ENCODE assay signal across 9 cellular contexts in the genomic region with DNA sequence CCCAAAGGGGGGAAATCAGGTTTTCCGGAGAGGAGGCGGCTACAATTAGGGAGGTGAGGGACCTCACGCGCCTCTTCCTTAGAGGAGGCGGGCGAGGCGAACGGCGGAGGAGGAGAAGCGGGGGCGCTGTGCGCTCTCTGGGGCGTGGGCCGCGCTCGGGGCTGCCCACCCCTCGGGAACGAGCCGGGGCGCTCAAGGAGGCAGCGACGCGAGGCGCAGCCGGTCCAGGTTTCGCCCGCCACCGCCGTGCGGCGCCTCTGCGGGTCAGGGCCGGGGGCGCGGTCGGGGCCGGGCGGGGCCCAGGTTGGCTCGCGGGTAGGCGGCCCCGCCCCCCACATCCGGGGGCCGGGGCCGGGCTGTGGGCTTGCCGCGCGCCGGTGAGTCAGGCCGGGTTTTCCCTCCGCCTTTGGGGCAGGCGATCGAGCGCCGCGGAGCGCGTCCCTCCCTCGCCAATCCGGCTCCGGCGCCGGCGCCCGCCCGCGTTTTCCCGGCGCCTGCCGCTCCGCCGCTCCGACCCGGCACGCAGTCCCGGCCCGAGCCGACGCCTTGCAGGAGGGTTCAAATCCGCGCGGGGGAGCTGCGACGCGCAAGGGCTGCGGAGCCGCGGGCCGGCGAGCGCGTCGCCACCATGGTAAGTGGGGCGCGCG.
DNase-seq lines count a peak whose midpoint lies in the region; ATAC-seq, FAIRE-seq and TF ChIP-seq lines count a peak whose summit lies in the region.
"Had no signal": no experiment of that assay in that cellular context is flagged by ENCODE, and none has a peak within 500 bp of the region (broad histone marks: within the 10 kb centered on the region; RNA-seq: fewer than 3 reads in every experiment).

Gene N4BP3, plus strand, starts transcription at position 392 of the 647 bp plus-strand sequence. CDS start 6,052 bp downstream, outside the sequence.

- DNase-seq in DMS153 treated with DMSO at 0.1 percent for 48 hours (lab: John Stamatoyannopoulos, UW; ENCODE audit: unreplicated experiment) (peak; percentile 15), HTR-8/SVneo (ENCODE audit: insufficient read length, low spot score) (peak; percentile 75), astrocyte of the cerebellum (ENCODE audit: low read depth) (no peak), iPS-NIHi7 (ENCODE audit: extremely low spot score) (peak; percentile 95), DMS114 treated with DMSO at 0.1 percent for 48 hours (lab: John Stamatoyannopoulos, UW; ENCODE audit: unreplicated experiment) (no peak)
- peak; percentile 83 for DNase-seq in stimulated activated CD4-positive, alpha-beta T cell treated with anti-CD3 and anti-CD28 coated beads, Interleukin-1b, Interleukin-23, amount 100 ng/mL, for 48 hours

- in situ Hi-C loops in astrocyte of the cerebellum (cut with HindIII; ENCODE audit: low sequenced_read_pairs) = no loop called here

- H3K9me3 Mint-ChIP-seq in T-helper 1 cell treated with Interleukin-12 subunit alpha and Interleukin-12 subunit beta and Interleukin-4 antibody, amounts not matched to agents 30 μg/mL and 1 μg/mL, for 36 hours = no peaks in the 10 kb centered on the region

- H3K4me3 Mint-ChIP-seq in T-helper 1 cell treated with Interleukin-12 subunit alpha and Interleukin-12 subunit beta and Interleukin-4 antibody, amounts not matched to agents 30 μg/mL and 1 μg/mL, for 36 hours = peak within 1 kb of the TSS; percentile 89

- H3K4me3 ChIP-seq in astrocyte of the cerebellum (ENCODE audit: low read depth, low read length) = peak within 1 kb of the TSS; percentile 34

- peaks cover 4% of the 10 kb centered on the region for H3K36me3 Mint-ChIP-seq in T-helper 1 cell treated with Interleukin-12 subunit alpha and Interleukin-12 subunit beta and Interleukin-4 antibody, amounts not matched to agents 30 μg/mL and 1 μg/mL, for 36 hours (ENCODE audit: low read depth)

- peak; percentile 55 for ATAC-seq in GM19463 (IDR thresholded peaks at IDR 0.05; ENCODE audit: unreplicated experiment)

- H3K27me3 Mint-ChIP-seq in T-helper 1 cell treated with Interleukin-12 subunit alpha and Interleukin-12 subunit beta and Interleukin-4 antibody, amounts not matched to agents 30 μg/mL and 1 μg/mL, for 36 hours (ENCODE audit: low read depth) = peaks cover 49% of the 10 kb centered on the region

- FAIRE-seq in HTR-8/SVneo (lab: Jason Lieb, UNC) = no peak
- FAIRE-seq: islet of Langerhans had no signal

- H3K27ac Mint-ChIP-seq in T-helper 1 cell treated with Interleukin-12 subunit alpha and Interleukin-12 subunit beta and Interleukin-4 antibody, amounts not matched to agents 30 μg/mL and 1 μg/mL, for 36 hours = peak within 1 kb of the TSS; percentile 87

- peaks cover 33% of the 10 kb centered on the region for H3K4me1 Mint-ChIP-seq in T-helper 1 cell treated with Interleukin-12 subunit alpha and Interleukin-12 subunit beta and Interleukin-4 antibody, amounts not matched to agents 30 μg/mL and 1 μg/mL, for 36 hours (ENCODE audit: low read depth)

- no peak for TF ChIP-seq CTCF in astrocyte of the cerebellum (IDR thresholded peaks at IDR 0.05; ENCODE audit: low read depth, low read length, missing control alignments)

Comparison
In these comparisons a context has a peak if more than half of its experiments do, and no peak if none do; other contexts are left out.
1. DNase-seq: peak in DMS153 treated with DMSO at 0.1 percent for 48 hours (single experiment), HTR-8/SVneo (single experiment), iPS-NIHi7 (single experiment) and stimulated activated CD4-positive, alpha-beta T cell treated with anti-CD3 and anti-CD28 coated beads, Interleukin-1b, Interleukin-23, amount 100 ng/mL, for 48 hours (single experiment); none in astrocyte of the cerebellum (single experiment) and DMS114 treated with DMSO at 0.1 percent for 48 hours (single experiment).